ENCODE assay signal across 8 cellular contexts in genomic region chr11:35617687-35618496, GRCh38. TPM values are rescaled to one million over a fixed set of nuclear protein-coding genes. Genes with fewer than 3 reads are reported as not detected.
DNase-seq lines count a peak whose midpoint lies in the region; ATAC-seq and TF ChIP-seq lines count a peak whose summit lies in the region.

Gene FJX1, plus strand, starts transcription at chr11:35618460. Its CDS starts 177 bp downstream, at chr11:35618637.

- H3K27me3 ChIP-seq in dorsolateral prefrontal cortex = no peaks in the 10 kb centered on the region

- peak within 1 kb of the TSS; percentile 27 for H3K4me3 ChIP-seq in Jurkat, Clone E6-1 (ENCODE audit: low read length)
- peak within 1 kb of the TSS; percentile 53 to 83 (median 71) for H3K4me3 ChIP-seq in dorsolateral prefrontal cortex

- peak; percentile 40 for ATAC-seq in GM21723 (IDR thresholded peaks at IDR 0.05; ENCODE audit: unreplicated experiment)

- intact Hi-C loops in dorsolateral prefrontal cortex (cut with DNase I) = loop anchor here (2.0 to 10.0 kb wide), 10 partner anchors 45 to 877 kb away; partner anchors contain the start of gene TRIM44 (in 1 of the 2)

- DNase-seq in GM04504 (ENCODE audit: low read depth) (peak; percentile 76), SW480 (ENCODE audit: low spot score) (peak; percentile 93), dorsolateral prefrontal cortex (peak in 8 of 10 donors; percentile 30 to 60 (median 42)), left kidney (ENCODE audit: low read depth, low spot score) (peak; percentile 95)
- DNase-seq in Jurkat, Clone E6-1 (ENCODE audit: low read depth, low spot score) = peak; percentile 18
- DNase-seq in stimulated activated CD4-positive, alpha-beta T cell treated with anti-CD3 and anti-CD28 coated beads, Interleukin-2, amount 100 ng/mL, for 48 hours = peak; percentile 2 to 5
- no peak for DNase-seq in stimulated activated naive CD4-positive, alpha-beta T cell treated with Interleukin-2 at 50 U/mL for 16 hours (lab: John Stamatoyannopoulos, UW)

- peak within 1 kb of the TSS in 58 of 59 donors; percentile 16 to 87 (median 77) for H3K27ac ChIP-seq in dorsolateral prefrontal cortex

- TF ChIP-seq CTCF in dorsolateral prefrontal cortex (IDR thresholded peaks at IDR 0.05 in 54 of 56, conservative IDR thresholded peaks at IDR 0.05 in 2 of 56; ENCODE audit: low read depth in 1 of 56, partially characterized antibody in 56 of 56) = peak in 2 of 56 donors; percentile 3 to 8

RNA-seq across cellular contexts. Expression of gene FJX1, which starts in this region (rescaled TPM):
- 4.1 TPM for polyA plus RNA-seq in Jurkat, Clone E6-1 (2012; ENCODE audit: insufficient read depth, insufficient read length)
- total RNA-seq in dorsolateral prefrontal cortex = 10 to 100 TPM in 82 of 120 experiments, 1 to 10 TPM in 38; 4.2 to 34.9 (median 12.1) TPM
